ENCODE assay signal across 13 cellular contexts in the genomic region with DNA sequence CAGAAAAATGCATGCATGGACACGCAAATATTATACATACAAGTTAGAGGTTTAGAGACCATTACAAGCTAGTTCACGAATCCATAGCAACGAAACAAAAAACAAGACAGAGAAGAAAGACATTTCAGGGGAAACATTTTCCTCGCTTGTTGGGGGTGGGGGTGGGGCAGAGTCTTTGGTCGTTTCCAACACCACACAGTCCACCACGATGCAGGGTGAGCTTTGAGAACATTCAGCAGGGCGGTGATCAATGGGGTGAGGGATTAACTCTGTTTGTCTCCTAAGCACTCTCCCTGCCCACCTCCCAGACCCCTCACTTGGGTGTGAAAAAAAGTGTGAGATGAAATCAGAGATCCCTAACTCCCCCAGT. TPM values are rescaled to one million over a fixed set of nuclear protein-coding genes. Genes with fewer than 3 reads are reported as not detected.
A peak's percentile ranks its signal among the peaks of the same experiment; 100 is the strongest.
DNase-seq lines count a peak whose midpoint lies in the region; ATAC-seq and TF ChIP-seq lines count a peak whose summit lies in the region.
"Had no signal": no experiment of that assay in that cellular context is flagged by ENCODE, and none has a peak within 500 bp of the region (broad histone marks: within the 10 kb centered on the region; RNA-seq: fewer than 3 reads in every experiment).

No MANE protein-coding gene starts in this region.

- TF ChIP-seq CTCF in coronary artery (IDR thresholded peaks at IDR 0.05), result no peak
- TF ChIP-seq CTCF in left lung (IDR thresholded peaks at IDR 0.05), result no peak
- no peak for TF ChIP-seq CTCF in thyroid gland (IDR thresholded peaks at IDR 0.05)

- H3K9me3 ChIP-seq in HUES48 (ENCODE audit: control insufficient read depth, insufficient read depth, low read length) (no peaks in the 10 kb centered on the region), left lung (no peaks in the 10 kb centered on the region), thyroid gland (no peaks in the 10 kb centered on the region)

- DNase-seq in coronary artery (ENCODE audit: low spot score), result no peak
- no peak for DNase-seq in left lung
- DNase-seq in stimulated activated naive B cell treated with anti-CD40 and anti-IgM and Interleukin-4, amounts not matched to agents 10 μg/mL and 1 μg/mL and 100 μg/mL, for 72 hours, result no peak
- DNase-seq in thyroid gland, result no peak
- DNase-seq in NCI-H526 treated with DMSO at 0.1 percent for 48 hours (lab: John Stamatoyannopoulos, UW), result no peak
- DNase-seq in NCI-H82 (lab: John Stamatoyannopoulos, UW), result no peak
- DNase-seq: activated T-cell treated with anti-CD3 and anti-CD28 coated beads, Interleukin-2, amount 50 U/mL, for 48 hours; NCI-H1694 treated with DMSO at 0.1 percent for 48 hours had no signal

- H3K27ac ChIP-seq in HUES48 (ENCODE audit: low read depth, low read length), result no peak overlapping the region
- H3K27ac ChIP-seq in coronary artery, result no peak overlapping the region
- no peak overlapping the region for H3K27ac ChIP-seq in left lung
- H3K27ac ChIP-seq in thyroid gland, result no peak overlapping the region
- H3K27ac ChIP-seq: SK-N-MC had no signal

- H3K4me3 ChIP-seq in HUES48 (ENCODE audit: low read depth, low read length) (peak overlapping the region; percentile 75), coronary artery (peak overlapping the region; percentile 78), left lung (peak overlapping the region; percentile 23 to 39), thyroid gland (replicated peaks in 1 of 3) (peak overlapping the region in 1 of 3 donors; percentile 30)
- H3K4me3 ChIP-seq: SK-N-MC had no signal

- intact Hi-C loops in left lung (cut with DNase I) (no loop called here), thyroid gland (cut with DNase I) (no loop called here)

- TF ChIP-seq POLR2A in thyroid gland (IDR thresholded peaks at IDR 0.05), result no peak

- peaks cover 34 to 52% of the 10 kb centered on the region in 2 donors for H3K27me3 Mint-ChIP-seq in stimulated activated naive B cell treated with anti-CD40 and anti-IgM and Interleukin-4, amounts not matched to agents 10 μg/mL and 1 μg/mL and 100 μg/mL, for 72 hours

- H3K9me3 Mint-ChIP-seq in stimulated activated naive B cell treated with anti-CD40 and anti-IgM and Interleukin-4, amounts not matched to agents 10 μg/mL and 1 μg/mL and 100 μg/mL, for 72 hours, result peaks cover 4 to 5% of the 10 kb centered on the region in 2 donors

- no peak for ATAC-seq in left lung
- ATAC-seq in stimulated activated naive B cell treated with anti-CD40 and anti-IgM and Interleukin-4, amounts not matched to agents 10 μg/mL and 1 μg/mL and 100 μg/mL, for 72 hours (replicated peaks), result no peak
- ATAC-seq in HG02759 (IDR thresholded peaks at IDR 0.05; ENCODE audit: unreplicated experiment), result no peak

- H3K4me3 Mint-ChIP-seq in stimulated activated naive B cell treated with anti-CD40 and anti-IgM and Interleukin-4, amounts not matched to agents 10 μg/mL and 1 μg/mL and 100 μg/mL, for 72 hours, result peak overlapping the region; percentile 26 to 52
- H3K4me3 Mint-ChIP-seq: stimulated activated naive CD8-positive, alpha-beta T cell treated with anti-CD3 and anti-CD28 coated beads, Interleukin-15, Interleukin-2, amounts not matched to agents 100 ng/mL and 50 ng/mL, for 24 hours had no signal

- H3K4me1 Mint-ChIP-seq in stimulated activated naive B cell treated with anti-CD40 and anti-IgM and Interleukin-4, amounts not matched to agents 10 μg/mL and 1 μg/mL and 100 μg/mL, for 72 hours, result peaks cover 5 to 8% of the 10 kb centered on the region in 2 donors

- H3K4me1 ChIP-seq in HUES48 (ENCODE audit: control insufficient read depth, insufficient read depth, low read length) (peaks cover 6% of the 10 kb centered on the region), left lung (peaks cover 0 to 12% of the 10 kb centered on the region in 2 donors), thyroid gland (peaks cover 6 to 13% of the 10 kb centered on the region in 2 donors)

- H3K27ac Mint-ChIP-seq in stimulated activated naive B cell treated with anti-CD40 and anti-IgM and Interleukin-4, amounts not matched to agents 10 μg/mL and 1 μg/mL and 100 μg/mL, for 72 hours, result no peak overlapping the region
- H3K27ac Mint-ChIP-seq: stimulated activated naive CD8-positive, alpha-beta T cell treated with anti-CD3 and anti-CD28 coated beads, Interleukin-15, Interleukin-2, amounts not matched to agents 100 ng/mL and 50 ng/mL, for 24 hours had no signal

- H3K36me3 ChIP-seq in HUES48 (ENCODE audit: control insufficient read depth, insufficient read depth, low read length) (no peaks in the 10 kb centered on the region), left lung (no peaks in the 10 kb centered on the region), thyroid gland (no peaks in the 10 kb centered on the region)

- H3K9ac ChIP-seq in HUES48 (ENCODE audit: low read depth, low read length), result peak overlapping the region; percentile 51; the same call in 1 of the 2 replicates

- 29 to 30% methylated on average over 7 of the region's 7 CpGs for WGBS in thyroid gland, 2 donors

- H3K27me3 ChIP-seq in HUES48 (ENCODE audit: control insufficient read depth, insufficient read depth, low read length) (peaks cover 68% of the 10 kb centered on the region), left lung (peaks cover 31 to 41% of the 10 kb centered on the region in 2 donors), thyroid gland (no peaks in the 10 kb centered on the region)

- H3K36me3 Mint-ChIP-seq in stimulated activated naive B cell treated with anti-CD40 and anti-IgM and Interleukin-4, amounts not matched to agents 10 μg/mL and 1 μg/mL and 100 μg/mL, for 72 hours, result peaks cover 0 to 2% of the 10 kb centered on the region in 2 donors

RNA-seq across cellular contexts. Expression of a gene that starts 0.6 kb away (rescaled TPM):
- total RNA-seq in left lung (under 1 TPM; 0.23 to 0.68 TPM), thyroid gland (1 to 10 TPM; 1.2 to 6.7 (median 4.4) TPM)
- total RNA-seq: pulmonary artery endothelial cell had no signal
